ENCODE assay signal across 29 cellular contexts in the genomic region with DNA sequence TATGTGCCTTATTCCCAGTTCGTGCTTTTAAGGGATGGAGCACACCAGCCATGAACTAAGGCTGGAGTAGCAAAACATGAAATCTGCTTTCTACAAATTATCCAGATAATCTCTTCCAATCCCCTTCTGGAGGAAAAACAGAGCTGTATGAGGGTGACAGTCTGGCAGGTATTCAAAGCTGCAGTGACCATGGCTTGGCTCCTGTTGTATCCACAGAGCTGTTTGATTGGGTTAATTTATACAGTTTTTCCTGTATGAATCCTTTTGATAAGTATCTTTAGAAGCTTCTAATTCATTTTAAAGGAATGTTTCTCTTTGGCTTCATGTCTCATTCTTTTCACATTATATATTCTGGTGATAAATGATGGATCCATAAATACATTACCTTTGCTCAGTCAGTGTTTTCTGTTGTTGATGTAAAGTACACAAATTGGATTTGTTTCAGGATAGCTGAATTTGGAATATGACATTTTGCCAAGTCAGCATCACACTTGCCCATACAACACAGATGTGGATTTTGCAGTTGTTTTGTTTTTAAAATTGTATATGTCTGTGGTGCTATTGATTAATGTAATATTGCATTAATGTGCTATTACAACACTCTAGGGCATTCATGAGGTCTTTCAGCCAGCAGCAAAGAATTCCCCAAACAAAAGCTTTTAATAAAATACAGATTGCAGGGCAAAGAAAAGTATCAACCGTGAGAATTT.
"Had no signal": no experiment of that assay in that cellular context is flagged by ENCODE, and none has a peak within 500 bp of the region (broad histone marks: within the 10 kb centered on the region; RNA-seq: fewer than 3 reads in every experiment).

No MANE protein-coding gene starts in this region.

- ATAC-seq: activated naive CD4-positive, alpha-beta T cell treated with anti-CD3 and anti-CD28 coated beads, Interleukin-2, amount 50 U/mL, for 72 hours; activated T-cell treated with anti-CD3 and anti-CD28 coated beads, Interleukin-2, amount 50 U/mL, for 72 hours; left colon had no signal

- DNase-seq: activated CD4-positive, alpha-beta T cell treated with anti-CD3 and anti-CD28 coated beads for 4 hours; activated CD4-positive, alpha-beta T cell treated with anti-CD3 and anti-CD28 coated beads, Interleukin-2, amount 50 U/mL, for 4 hours; activated naive CD4-positive, alpha-beta T cell; activated T-cell treated with anti-CD3 and anti-CD28 coated beads for 4 hours; activated T-cell treated with anti-CD3 and anti-CD28 coated beads, Interleukin-2, amount 50 U/mL, for 72 hours; dermis blood vessel endothelial cell; effector CD4-positive, alpha-beta T cell; esophagus squamous epithelium; head of caudate nucleus; hypothalamus; immature natural killer cell; kidney; left colon; naive B cell; pancreas; retina; stimulated activated CD4-positive, alpha-beta T cell treated with anti-CD3 and anti-CD28 coated beads, Interleukin-15, amount 100 ng/mL, for 24 hours; stimulated activated CD4-positive, alpha-beta T cell treated with anti-CD3 and anti-CD28 coated beads, Interleukin-2, amount 100 ng/mL, for 24 hours; stimulated activated naive CD4-positive, alpha-beta T cell; T-helper 1 cell had no signal

- H3K27ac Mint-ChIP-seq: activated naive CD4-positive, alpha-beta T cell treated with anti-CD3 and anti-CD28 coated beads, Interleukin-2, amount 50 U/mL, for 72 hours; activated T-cell treated with anti-CD3 and anti-CD28 coated beads, Interleukin-2, amount 50 U/mL, for 72 hours; immature natural killer cell; mesothelial cell of epicardium; naive B cell had no signal

- H3K4me1 ChIP-seq: pancreas, prostate gland, tibial nerve had no signal

- H3K27ac ChIP-seq: epithelial cell of prostate, esophagus squamous epithelium, pancreas, prostate gland, tibial nerve, VCaP had no signal

- FAIRE-seq: bronchial epithelial cell, colon, kidney, pancreas, TTC549 had no signal

- H3K4me3 ChIP-seq: esophagus squamous epithelium, pancreas, prostate gland, tibial nerve had no signal

- H3K27me3 Mint-ChIP-seq: naive B cell had no signal

- H3K4me1 Mint-ChIP-seq: immature natural killer cell, naive B cell had no signal

- H3K27me3 ChIP-seq: esophagus squamous epithelium, pancreas, tibial nerve had no signal

- H3K4me3 Mint-ChIP-seq: activated T-cell treated with anti-CD3 and anti-CD28 coated beads, Interleukin-2, amount 50 U/mL, for 72 hours; immature natural killer cell; mesothelial cell of epicardium; naive B cell had no signal

- H3K9me3 ChIP-seq: pancreas, prostate gland had no signal

- H3K36me3 ChIP-seq: esophagus squamous epithelium, pancreas, prostate gland had no signal

- H3K9me3 Mint-ChIP-seq: immature natural killer cell had no signal
